ENCODE assay signal across 4 cellular contexts in genomic region chr5:723865-724264, GRCh38. TPM values are rescaled to one million over a fixed set of nuclear protein-coding genes. Genes with fewer than 3 reads are reported as not detected.
"Had no signal": no experiment of that assay in that cellular context is flagged by ENCODE, and none has a peak within 500 bp of the region (broad histone marks: within the 10 kb centered on the region; RNA-seq: fewer than 3 reads in every experiment).

No MANE protein-coding gene starts in this region.

RNA-seq across cellular contexts. Expression of gene TPPP, which starts 30.7 kb away (rescaled TPM):
- total RNA-seq: LHCN-M2, OCI-LY7, SJSA1 had no signal
- polyA plus RNA-seq: IgD-negative memory B cell had no signal
